In the genomic region with DNA sequence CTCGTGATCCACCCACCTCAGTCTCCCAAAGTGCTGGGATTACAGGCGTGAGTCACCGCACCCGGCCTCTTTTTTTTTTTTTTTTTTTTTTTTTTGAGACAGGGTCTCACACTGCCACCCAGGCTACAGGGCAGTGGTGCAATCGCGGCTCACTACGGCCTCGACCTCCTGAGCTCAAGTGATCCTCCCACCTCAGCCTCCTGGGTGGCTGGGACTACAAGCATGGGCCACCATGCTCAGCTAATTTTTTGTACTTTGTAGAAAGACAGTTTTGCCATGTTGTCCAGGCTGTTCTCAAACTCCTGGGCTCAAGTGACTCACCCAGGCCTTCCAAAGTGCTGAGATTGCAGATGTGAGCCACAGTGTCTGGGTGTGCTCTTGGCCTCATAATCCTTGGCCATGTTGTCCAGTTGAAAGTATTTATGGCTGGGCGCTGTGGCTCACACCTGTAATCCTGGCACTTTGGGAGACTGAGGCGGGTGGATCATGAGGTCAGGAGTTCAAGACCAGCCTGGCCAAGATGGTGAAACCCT, we compare ENCODE assay signal across 12 cellular contexts. TPM values are rescaled to one million over a fixed set of nuclear protein-coding genes. Genes with fewer than 3 reads are reported as not detected.
DNase-seq lines count a peak whose midpoint lies in the region; ATAC-seq and TF ChIP-seq lines count a peak whose summit lies in the region.
"Not testable (repeated sequence)": the region's sequence is repeated elsewhere in the genome, so short reads cannot be mapped to it uniquely, and the experiment has no call there.
"Had no signal": no experiment of that assay in that cellular context is flagged by ENCODE, and none has a peak within 500 bp of the region (broad histone marks: within the 10 kb centered on the region; RNA-seq: fewer than 3 reads in every experiment).

No MANE protein-coding gene starts in this region.

- POLR2A ChIA-PET in HEK293T (lab: Yijun Ruan, JAX), result not testable (repeated sequence)
- POLR2A ChIA-PET in MCF 10A (lab: Yijun Ruan, JAX), result interaction anchor here (0.9 kb wide), 1 partner anchor 12 kb away, joined by 3 read pairs; no protein-coding TSS in a partner anchor

- not testable (repeated sequence) for H3K4ac ChIP-seq in mesenchymal stem cell (ENCODE audit: low read depth in 1 of 2, low read length in 2 of 2)

- BruUV-seq in MCF 10A (replicated peaks; lab: Mats Ljungman, UMichigan), result not testable (repeated sequence)

- DNase-seq in CD14-positive monocyte (ENCODE audit: low spot score); HEK293T (ENCODE audit: extremely low spot score): not testable (repeated sequence)
- DNase-seq in ELR (ENCODE audit: low read depth) (peak; percentile 18), RPMI7951 (ENCODE audit: low read depth) (peak; percentile 35), MCF 10A (ENCODE audit: unreplicated experiment) (peak; percentile 14), fibroblast of villous mesenchyme (ENCODE audit: low read depth) (peak; percentile 19), mesenchymal stem cell (peak; percentile 34)

- not testable (repeated sequence) for H3K27me3 Mint-ChIP-seq in CD14-positive monocyte (ENCODE audit: low read depth in 3 of 3); MCF 10A (ENCODE audit: insufficient read depth, unreplicated experiment)

- ATAC-seq in esophagus mucosa, result peak; percentile 52

- H2BK15ac ChIP-seq in mesenchymal stem cell (ENCODE audit: low read depth, poor library complexity, severe bottlenecking), result not testable (repeated sequence)

- H3K36me3 Mint-ChIP-seq in CD14-positive monocyte; MCF 10A (ENCODE audit: insufficient read depth, unreplicated experiment): not testable (repeated sequence)

- not testable (repeated sequence) for H2AFZ ChIP-seq in mesenchymal stem cell (ENCODE audit: low read depth, low read length)

- not testable (repeated sequence) for H4K91ac ChIP-seq in mesenchymal stem cell (ENCODE audit: low read length)

- H3K4me1 ChIP-seq in mesenchymal stem cell (ENCODE audit: control insufficient read depth, insufficient read depth, low read depth, low read length), result not testable (repeated sequence)

- 92% methylated on average over 10 of the region's 10 CpGs for WGBS in mesenchymal stem cell

- not testable (repeated sequence) for H2BK5ac ChIP-seq in mesenchymal stem cell (ENCODE audit: low read depth, low read length, poor library complexity, severe bottlenecking)

- not testable (repeated sequence) for H3K9me3 Mint-ChIP-seq in CD14-positive monocyte; MCF 10A (ENCODE audit: unreplicated experiment)

- not testable (repeated sequence) for H2BK12ac ChIP-seq in mesenchymal stem cell (ENCODE audit: low read length in 2 of 2)

- H3K27me3 ChIP-seq in mesenchymal stem cell (ENCODE audit: control insufficient read depth in 1 of 2, insufficient read depth in 1 of 2, low read length in 2 of 2), result not testable (repeated sequence)

- H3K4me3 ChIP-seq in fibroblast of villous mesenchyme (ENCODE audit: low read depth, low read length); mesenchymal stem cell (ENCODE audit: insufficient read depth in 1 of 2, low read depth in 1 of 2, low read length in 2 of 2): not testable (repeated sequence)

- H3K27ac ChIP-seq in mesenchymal stem cell (ENCODE audit: low read length, poor library complexity, severe bottlenecking), result not testable (repeated sequence)

- peak overlapping the region in 5 of 7 donors; percentile 13 to 89 (median 70) for H3K27ac Mint-ChIP-seq in CD14-positive monocyte
- H3K27ac Mint-ChIP-seq in MCF 10A (ENCODE audit: low read depth, unreplicated experiment), result not testable (repeated sequence)

- not testable (repeated sequence) for H2BK120ac ChIP-seq in mesenchymal stem cell (ENCODE audit: low read depth, low read length)

- H3K9ac ChIP-seq in mesenchymal stem cell (ENCODE audit: low read length), result not testable (repeated sequence)

- CTCF ChIA-PET in HEK293T (lab: Yijun Ruan, JAX), result not testable (repeated sequence)
- CTCF ChIA-PET in MCF 10A (lab: Yijun Ruan, JAX), result interaction anchor here (1.1 kb wide), 1 partner anchor 165 kb away, joined by 4 read pairs; no protein-coding TSS in a partner anchor

- not testable (repeated sequence) for H3K14ac ChIP-seq in mesenchymal stem cell (ENCODE audit: low read length in 2 of 2)

- not testable (repeated sequence) for H3K79me1 ChIP-seq in mesenchymal stem cell (replicated peaks; ENCODE audit: low read length, poor library complexity, severe bottlenecking)

- not testable (repeated sequence) for TF ChIP-seq CTCF in CD14-positive monocyte (IDR thresholded peaks at IDR 0.05); MCF 10A (IDR thresholded peaks at IDR 0.05; ENCODE audit: unreplicated experiment); fibroblast of villous mesenchyme (IDR thresholded peaks at IDR 0.05; ENCODE audit: insufficient read depth, low read depth, low read length)

- H4K8ac ChIP-seq in mesenchymal stem cell (ENCODE audit: low read length), result not testable (repeated sequence)

- H3K4me1 Mint-ChIP-seq in CD14-positive monocyte, result peaks cover 39% of the 10 kb centered on the region
- H3K4me1 Mint-ChIP-seq in MCF 10A (ENCODE audit: insufficient read depth, unreplicated experiment), result not testable (repeated sequence)

- not testable (repeated sequence) for H3K18ac ChIP-seq in mesenchymal stem cell (ENCODE audit: low read depth in 1 of 2, low read length in 2 of 2)

- H3K36me3 ChIP-seq in mesenchymal stem cell (ENCODE audit: control insufficient read depth in 1 of 2, insufficient read depth in 2 of 2, low read depth in 1 of 2, low read length in 2 of 2), result not testable (repeated sequence)

- intact Hi-C loops in CD14-positive monocyte (cut with micrococcal nuclease); MCF 10A (cut with micrococcal nuclease): not testable (repeated sequence)

- not testable (repeated sequence) for H3K4me3 Mint-ChIP-seq in CD14-positive monocyte; MCF 10A (ENCODE audit: unreplicated experiment)

- H2AK5ac ChIP-seq in mesenchymal stem cell (ENCODE audit: low read length, severe bottlenecking), result not testable (repeated sequence)

- not testable (repeated sequence) for H3K23ac ChIP-seq in mesenchymal stem cell (ENCODE audit: low read length in 2 of 2)

- not testable (repeated sequence) for H3K9me3 ChIP-seq in mesenchymal stem cell (ENCODE audit: control insufficient read depth, low read length)

- not testable (repeated sequence) for H3K4me2 ChIP-seq in mesenchymal stem cell (ENCODE audit: low read length, poor library complexity, severe bottlenecking)

TF ChIP-seq in HEK293T, 16 proteins besides CTCF, POLR2A, EP300 and RAD21:
- 0 out of 2 replicates have a peak, but pooled peaks have one; percentile 16 for TF ChIP-seq ZNF384 (IDR thresholded peaks at IDR 0.05)

RNA-seq across cellular contexts. Expression of gene RHBDD2, which starts 24.0 kb away (rescaled TPM):
- 10 to 100 TPM; 53.1 to 54.6 TPM for polyA plus RNA-seq in CD14-positive monocyte
- 49.7 and 60.3 TPM in 2 replicates for total RNA-seq in RPMI7951 (2014; rRNA removed; shearing (Covaris generic))
- total RNA-seq in MCF 10A (2022) (36.1 and 38.6 TPM in 2 replicates), esophagus mucosa (37.5 TPM), fibroblast of villous mesenchyme (20.7 and 26.1 TPM in 2 replicates)
- polyA plus RNA-seq in mesenchymal stem cell (2013, experiment 1 of 2), result 78.6 TPM
- 78.6 TPM for polyA plus RNA-seq in mesenchymal stem cell (2013, experiment 2 of 2)

RNA-seq across cellular contexts. Expression of gene CCL24, which starts 41.3 kb away (rescaled TPM):
- polyA plus RNA-seq in CD14-positive monocyte, result not detected
- total RNA-seq in RPMI7951 (2014; rRNA removed; shearing (Covaris generic)), result not detected in 2 replicates
- not detected in 2 replicates for total RNA-seq in MCF 10A (2022)
- 0.56 TPM for total RNA-seq in esophagus mucosa
- total RNA-seq in fibroblast of villous mesenchyme, result not detected in 2 replicates
- polyA plus RNA-seq in mesenchymal stem cell (2013, experiment 1 of 2), result not detected
- polyA plus RNA-seq in mesenchymal stem cell (2013, experiment 2 of 2), result not detected
- total RNA-seq: CD4-positive, alpha-beta memory T cell; Daoy; G401 had no signal
- polyA plus RNA-seq: AG04450; CD4-positive, alpha-beta memory T cell had no signal
